Comparison of ENCODE assay signal across 8 cellular contexts in the genomic region with DNA sequence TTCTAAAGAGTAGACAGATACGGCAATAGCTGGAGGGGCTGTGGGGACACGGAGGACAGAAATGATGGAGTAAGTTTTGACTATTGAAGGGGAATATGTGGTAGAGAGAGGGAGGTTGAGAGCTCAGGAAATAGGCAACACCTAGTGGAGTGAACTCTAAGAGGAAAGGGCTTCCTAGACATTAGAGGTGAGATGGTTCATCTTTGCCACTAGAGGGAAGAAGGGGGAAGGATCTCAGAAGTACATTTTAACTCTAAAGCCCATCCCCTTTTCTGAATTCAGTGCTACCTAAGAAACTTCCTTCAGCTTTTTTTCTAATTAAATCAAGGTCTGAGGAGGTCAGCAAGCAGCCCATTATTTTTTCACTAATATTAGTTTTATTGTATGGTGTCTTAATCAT.
A peak's percentile ranks its signal among the peaks of the same experiment; 100 is the strongest.
DNase-seq lines count a peak whose midpoint lies in the region; ATAC-seq and TF ChIP-seq lines count a peak whose summit lies in the region.

No MANE protein-coding gene starts in this region.

- H3K27me3 ChIP-seq in transverse colon (no peaks in the 10 kb centered on the region), sigmoid colon (no peaks in the 10 kb centered on the region), vagina (no peaks in the 10 kb centered on the region)

- ATAC-seq in GM21619 (IDR thresholded peaks at IDR 0.05; ENCODE audit: unreplicated experiment) (peak; percentile 70), esophagus mucosa (peak; percentile 15)

- DNase-seq in DMS53 (lab: John Stamatoyannopoulos, UW) (peak; percentile 53), NCI-H524 (lab: John Stamatoyannopoulos, UW) (peak; percentile 21 to 42), NCI-H1930 (lab: John Stamatoyannopoulos, UW) (no peak), transverse colon (no peak), sigmoid colon (no peak), vagina (ENCODE audit: extremely low spot score in 2 of 2) (no peak)

- intact Hi-C loops in transverse colon (cut with DNase I; ENCODE audit: low total_unique reads), result no loop called here
- intact Hi-C loops in sigmoid colon (cut with DNase I), result no loop called here
- intact Hi-C loops in vagina (cut with DNase I), result no loop called here

- no peak overlapping the region for H3K4me3 ChIP-seq in transverse colon
- H3K4me3 ChIP-seq in sigmoid colon, result no peak overlapping the region
- no peak overlapping the region for H3K4me3 ChIP-seq in vagina

- H3K36me3 ChIP-seq in transverse colon (no peaks in the 10 kb centered on the region), sigmoid colon (no peaks in the 10 kb centered on the region), vagina (no peaks in the 10 kb centered on the region)

- TF ChIP-seq EP300 in transverse colon (IDR thresholded peaks at IDR 0.05; ENCODE audit: low read depth) (no peak), sigmoid colon (IDR thresholded peaks at IDR 0.05) (no peak)

- 88% methylated on average over 2 of the region's 2 CpGs; no CpG with 5 or more reads in 1 of the 2 donors for WGBS in transverse colon (ENCODE audit: low coverage in 1 of 2), 2 donors
- WGBS in sigmoid colon, 2 donors, result 63 to 79% methylated on average over 2 of the region's 2 CpGs

- H3K27ac ChIP-seq in transverse colon (no peak overlapping the region), sigmoid colon (no peak overlapping the region), vagina (no peak overlapping the region)

- in situ Hi-C loops in transverse colon (cut with MboI; ENCODE audit: low pct_ligation_motif_present in 1 of 4, low pct_unique_long_range_greater_than_20kb in 1 of 4, low sequenced_read_pairs in 3 of 4), result no loop called here

- TF ChIP-seq POLR2A in transverse colon (IDR thresholded peaks at IDR 0.05) (no peak), sigmoid colon (IDR thresholded peaks at IDR 0.05) (no peak), vagina (IDR thresholded peaks at IDR 0.05) (no peak)

- H3K4me1 ChIP-seq in transverse colon (no peaks in the 10 kb centered on the region), sigmoid colon (no peaks in the 10 kb centered on the region), vagina (no peaks in the 10 kb centered on the region)

- TF ChIP-seq CTCF in transverse colon (IDR thresholded peaks at IDR 0.05), result peak in 1 of 5 experiments; percentile 17
- TF ChIP-seq CTCF in sigmoid colon (IDR thresholded peaks at IDR 0.05), result no peak
- no peak for TF ChIP-seq CTCF in vagina (IDR thresholded peaks at IDR 0.05)

- H3K9me3 ChIP-seq in transverse colon (no peaks in the 10 kb centered on the region), sigmoid colon (no peaks in the 10 kb centered on the region), vagina (no peaks in the 10 kb centered on the region)

Comparison
In these comparisons a context has a peak if more than half of its experiments do, and no peak if none do; other contexts are left out.
1. DNase-seq: peak in DMS53 (single experiment) and NCI-H524 (2 of 2); none in NCI-H1930 (0 of 2), transverse colon (single experiment), sigmoid colon (single experiment) and vagina (0 of 2).